In genomic region chr4:153541426-153542096, GRCh38 we compare ENCODE assay signal across 8 cellular contexts.
A peak's percentile ranks its signal among the peaks of the same experiment; 100 is the strongest.
DNase-seq lines count a peak whose midpoint lies in the region; ATAC-seq and TF ChIP-seq lines count a peak whose summit lies in the region.

No MANE protein-coding gene starts in this region.

- no peaks in the 10 kb centered on the region for H3K9me3 Mint-ChIP-seq in activated CD8-positive, alpha-beta T cell treated with anti-CD3 and anti-CD28 coated beads, Interleukin-2, amount 10 ng/mL, durations not matched to agents 7 days and 5 days (ENCODE audit: insufficient read depth)

- H3K4me1 ChIP-seq in DND-41 (ENCODE audit: insufficient read depth, low read length) (peaks cover 36% of the 10 kb centered on the region), mesenchymal stem cell (ENCODE audit: control insufficient read depth, insufficient read depth, low read depth, low read length) (peaks cover 3% of the 10 kb centered on the region), vagina (peaks cover 23% of the 10 kb centered on the region)

- H4K8ac ChIP-seq in mesenchymal stem cell (ENCODE audit: low read length): no peak overlapping the region

- H3K4me3 Mint-ChIP-seq in activated CD8-positive, alpha-beta T cell treated with anti-CD3 and anti-CD28 coated beads, Interleukin-2, amount 10 ng/mL, durations not matched to agents 7 days and 5 days: no peak overlapping the region

- H2BK5ac ChIP-seq in mesenchymal stem cell (ENCODE audit: low read depth, low read length, poor library complexity, severe bottlenecking): no peak overlapping the region

- H2BK15ac ChIP-seq in mesenchymal stem cell (ENCODE audit: low read depth, poor library complexity, severe bottlenecking): no peak overlapping the region

- TF ChIP-seq POLR2A in vagina (IDR thresholded peaks at IDR 0.05): no peak

- H3K9me3 ChIP-seq in DND-41 (ENCODE audit: insufficient read depth, low read length, severe bottlenecking): no peaks in the 10 kb centered on the region
- no peaks in the 10 kb centered on the region for H3K9me3 ChIP-seq in mesenchymal stem cell (ENCODE audit: control insufficient read depth, low read length)
- H3K9me3 ChIP-seq in vagina: no peaks in the 10 kb centered on the region

- H3K27me3 ChIP-seq in DND-41 (ENCODE audit: insufficient read depth, low read length, poor library complexity) (no peaks in the 10 kb centered on the region), mesenchymal stem cell (ENCODE audit: control insufficient read depth in 1 of 2, insufficient read depth in 1 of 2, low read length in 2 of 2) (no peaks in the 10 kb centered on the region), vagina (no peaks in the 10 kb centered on the region)

- H2BK12ac ChIP-seq in mesenchymal stem cell (ENCODE audit: low read length in 2 of 2): no peak overlapping the region

- H3K18ac ChIP-seq in mesenchymal stem cell (ENCODE audit: low read depth in 1 of 2, low read length in 2 of 2): no peak overlapping the region

- DNase-seq in DND-41 (no peak), mesenchymal stem cell (peak; percentile 46), NCI-H1694 treated with DMSO at 0.1 percent for 48 hours (lab: John Stamatoyannopoulos, UW) (no peak), cerebellum (ENCODE audit: low spot score) (no peak), GM13976 (ENCODE audit: low spot score) (no peak), vagina (ENCODE audit: extremely low spot score in 2 of 2) (no peak)
- DNase-seq in activated CD8-positive, alpha-beta T cell treated with anti-CD3 and anti-CD28 coated beads, Interleukin-2, amount 10 ng/mL, durations not matched to agents 7 days and 5 days: peak; percentile 38

- in situ Hi-C loops in GM13976 (cut with MboI; ENCODE audit: low sequenced_read_pairs, unreplicated experiment): no loop called here

- peaks cover 35% of the 10 kb centered on the region for H3K36me3 Mint-ChIP-seq in activated CD8-positive, alpha-beta T cell treated with anti-CD3 and anti-CD28 coated beads, Interleukin-2, amount 10 ng/mL, durations not matched to agents 7 days and 5 days (ENCODE audit: low read depth)

- peaks cover 15% of the 10 kb centered on the region for H3K79me1 ChIP-seq in mesenchymal stem cell (replicated peaks; ENCODE audit: low read length, poor library complexity, severe bottlenecking)

- peaks cover 91% of the 10 kb centered on the region for H4K20me1 ChIP-seq in DND-41 (ENCODE audit: insufficient read depth, low read length)

- H3K23ac ChIP-seq in mesenchymal stem cell (ENCODE audit: low read length in 2 of 2): no peak overlapping the region

- ATAC-seq in DND-41 (ENCODE audit: insufficient read depth, low read depth) (0 out of 3 replicates have a peak, but pooled peaks have one; percentile 35), HG02610 (IDR thresholded peaks at IDR 0.05; ENCODE audit: unreplicated experiment) (peak; percentile 81)
- peak; percentile 66 for ATAC-seq in activated CD8-positive, alpha-beta T cell treated with anti-CD3 and anti-CD28 coated beads, Interleukin-2, amount 10 ng/mL, durations not matched to agents 7 days and 5 days

- peak overlapping the region; percentile 27 for H3K27ac Mint-ChIP-seq in activated CD8-positive, alpha-beta T cell treated with anti-CD3 and anti-CD28 coated beads, Interleukin-2, amount 10 ng/mL, durations not matched to agents 7 days and 5 days

- no peak overlapping the region for H3K14ac ChIP-seq in mesenchymal stem cell (ENCODE audit: low read length in 2 of 2)

- peaks cover 100% of the 10 kb centered on the region for H3K79me2 ChIP-seq in DND-41 (ENCODE audit: insufficient read depth, low read length)

- POLR2A ChIA-PET in activated CD8-positive, alpha-beta T cell treated with anti-CD3 and anti-CD28 coated beads, Interleukin-2, amount 10 ng/mL, durations not matched to agents 7 days and 5 days (lab: Charles Lee): interaction anchor here (0.8 to 1.3 kb wide), 4 partner anchors 9 to 76 kb away, joined by 3 to 4 read pairs (median 3); no protein-coding TSS in a partner anchor

- H2AK5ac ChIP-seq in mesenchymal stem cell (ENCODE audit: low read length, severe bottlenecking): no peak overlapping the region

- H3K36me3 ChIP-seq in DND-41 (ENCODE audit: insufficient read depth, low read length) (peaks cover 92% of the 10 kb centered on the region), mesenchymal stem cell (ENCODE audit: control insufficient read depth in 1 of 2, insufficient read depth in 2 of 2, low read depth in 1 of 2, low read length in 2 of 2) (no peaks in the 10 kb centered on the region), vagina (no peaks in the 10 kb centered on the region)

- H3K27ac ChIP-seq in DND-41 (ENCODE audit: low read length): peak overlapping the region; percentile 51
- H3K27ac ChIP-seq in mesenchymal stem cell (ENCODE audit: low read length, poor library complexity, severe bottlenecking): no peak overlapping the region
- no peak overlapping the region for H3K27ac ChIP-seq in vagina

- no peak overlapping the region for H4K91ac ChIP-seq in mesenchymal stem cell (ENCODE audit: low read length)

- H3K4me2 ChIP-seq in DND-41 (ENCODE audit: insufficient read depth, low read length) (no peak overlapping the region), mesenchymal stem cell (ENCODE audit: low read length, poor library complexity, severe bottlenecking) (no peak overlapping the region)

- no peak for TF ChIP-seq CTCF in DND-41 (IDR thresholded peaks at IDR 0.05; ENCODE audit: borderline replicate concordance, extremely low read depth, low read length, poor library complexity, severe bottlenecking)
- no peak for TF ChIP-seq CTCF in GM13976 (IDR thresholded peaks at IDR 0.05; ENCODE audit: borderline replicate concordance, control extremely low read depth, extremely low read depth, insufficient read depth, missing control alignments)
- TF ChIP-seq CTCF in vagina (IDR thresholded peaks at IDR 0.05): no peak

- no peak overlapping the region for H2AFZ ChIP-seq in DND-41 (ENCODE audit: low read depth, low read length)
- no peak overlapping the region for H2AFZ ChIP-seq in mesenchymal stem cell (ENCODE audit: low read depth, low read length)

- H3K27me3 Mint-ChIP-seq in activated CD8-positive, alpha-beta T cell treated with anti-CD3 and anti-CD28 coated beads, Interleukin-2, amount 10 ng/mL, durations not matched to agents 7 days and 5 days (ENCODE audit: low read depth): no peaks in the 10 kb centered on the region

- no peak overlapping the region for H3K4me3 ChIP-seq in DND-41 (ENCODE audit: low read depth in 1 of 2, low read length in 2 of 2)
- no peak overlapping the region for H3K4me3 ChIP-seq in mesenchymal stem cell (ENCODE audit: insufficient read depth in 1 of 2, low read depth in 1 of 2, low read length in 2 of 2)
- H3K4me3 ChIP-seq in vagina: no peak overlapping the region

- no peak overlapping the region for H3K9ac ChIP-seq in DND-41 (ENCODE audit: low read depth, low read length)
- H3K9ac ChIP-seq in mesenchymal stem cell (ENCODE audit: low read length): peak overlapping the region; percentile 45

- no peak overlapping the region for H2BK120ac ChIP-seq in mesenchymal stem cell (ENCODE audit: low read depth, low read length)

- intact Hi-C loops in vagina (cut with DNase I): no loop called here

- CTCF ChIA-PET in activated CD8-positive, alpha-beta T cell treated with anti-CD3 and anti-CD28 coated beads, Interleukin-2, amount 10 ng/mL, durations not matched to agents 7 days and 5 days (lab: Charles Lee): interaction anchor here (0.8 to 4.1 kb wide), 23 partner anchors 7 to 196 kb away, joined by 3 to 22 read pairs (median 4); partner anchors contain the start of gene TMEM131L

- WGBS in mesenchymal stem cell: 77% methylated on average over 7 of the region's 7 CpGs

- no peak overlapping the region for H3K4ac ChIP-seq in mesenchymal stem cell (ENCODE audit: low read depth in 1 of 2, low read length in 2 of 2)

- peaks cover 60% of the 10 kb centered on the region for H3K4me1 Mint-ChIP-seq in activated CD8-positive, alpha-beta T cell treated with anti-CD3 and anti-CD28 coated beads, Interleukin-2, amount 10 ng/mL, durations not matched to agents 7 days and 5 days (ENCODE audit: low read depth)

Comparison
In these comparisons a context has a peak if more than half of its experiments do, and no peak if none do; other contexts are left out.
1. DNase-seq: peak in activated CD8-positive, alpha-beta T cell treated with anti-CD3 and anti-CD28 coated beads, Interleukin-2, amount 10 ng/mL, durations not matched to agents 7 days and 5 days (single experiment) and mesenchymal stem cell (single experiment); none in DND-41 (single experiment), NCI-H1694 treated with DMSO at 0.1 percent for 48 hours (single experiment), cerebellum (single experiment), GM13976 (single experiment) and vagina (0 of 2).
2. Peak in every context shown above with its lines, with median percentiles within 50 percentile points of each other: ATAC-seq.